ENCODE assay signal across 24 cellular contexts in the genomic region with DNA sequence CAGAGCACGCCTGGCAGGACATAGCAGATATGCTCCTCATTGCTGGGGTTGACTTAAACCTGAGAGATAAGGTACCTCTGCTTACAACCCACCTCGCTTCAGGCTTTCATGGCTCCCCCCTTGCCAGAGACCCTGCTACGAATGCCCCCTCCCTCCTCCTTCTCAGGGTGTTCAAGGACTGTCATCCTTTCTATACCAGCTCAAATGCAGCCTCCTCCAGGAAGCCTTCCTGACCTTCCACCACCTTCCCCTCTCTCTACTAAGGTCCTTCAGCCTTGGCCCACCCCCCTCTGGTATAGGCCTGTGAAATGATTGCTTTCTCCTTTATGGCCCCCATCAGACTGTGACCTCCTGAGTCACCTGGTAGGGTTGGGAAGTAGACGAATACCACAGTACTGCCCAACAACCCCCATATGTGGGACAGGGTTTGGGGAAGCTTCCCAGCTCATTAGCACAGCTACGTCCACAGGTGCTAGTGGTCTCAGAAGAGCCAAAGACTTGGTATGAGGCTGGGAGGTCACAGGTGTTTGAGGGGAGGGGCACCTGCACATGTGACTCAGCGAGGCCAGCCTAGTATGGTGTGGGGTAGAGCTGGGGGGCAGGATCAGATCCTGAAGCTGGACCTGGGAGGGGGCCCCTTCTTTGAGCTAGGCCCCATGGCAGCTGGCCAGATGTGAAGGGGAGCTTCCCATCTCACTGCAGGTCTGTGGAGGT. TPM values are rescaled to one million over a fixed set of nuclear protein-coding genes. Genes with fewer than 3 reads are reported as not detected.
DNase-seq lines count a peak whose midpoint lies in the region; ATAC-seq lines count a peak whose summit lies in the region.
"Had no signal": no experiment of that assay in that cellular context is flagged by ENCODE, and none has a peak within 500 bp of the region (broad histone marks: within the 10 kb centered on the region; RNA-seq: fewer than 3 reads in every experiment).

No MANE protein-coding gene starts in this region.

- DNase-seq in activated CD4-positive, alpha-beta T cell treated with anti-CD3 and anti-CD28 coated beads, Interleukin-2, amount 10 ng/mL, durations not matched to agents 24 days and 14 days: peak; percentile 43
- no peak for DNase-seq in activated CD4-positive, alpha-beta T cell treated with anti-CD3 and anti-CD28 coated beads for 1 hour
- DNase-seq in adipocyte (ENCODE audit: low read depth) (no peak), iPS-NIHi11 (ENCODE audit: low spot score) (peak; percentile 6), anterior cingulate cortex (lab: John Stamatoyannopoulos, UW) (no peak)
- peak in 1 of 2 donors; percentile 42 for DNase-seq in stimulated activated effector memory CD8-positive, alpha-beta T cell treated with anti-CD3 and anti-CD28 coated beads, Interleukin-12 subunit alpha, Interleukin-12 subunit beta, amount 100 ng/mL, for 72 hours (ENCODE audit: low spot score in 2 of 2)
- DNase-seq: ACHN, BE2C, DMS153, DND-41, GM23248, H7, KBM-7, MV-4-11, NCI-H1105, NCI-H1436 treated with DMSO at 0.1 percent for 48 hours, NCI-H187 treated with DMSO at 0.1 percent for 48 hours, NCI-H2171 treated with DMSO at 0.1 percent for 48 hours, NCI-H345, NCI-H510A treated with DMSO at 0.1 percent for 48 hours, Right ventricle myocardium superior had no signal

- intact Hi-C loops in activated CD4-positive, alpha-beta T cell treated with anti-CD3 and anti-CD28 coated beads, Interleukin-2, amount 10 ng/mL, durations not matched to agents 24 days and 14 days (cut with micrococcal nuclease): no loop called here

- no peaks in the 10 kb centered on the region for H3K27me3 ChIP-seq in adipocyte (replicated peaks; ENCODE audit: control insufficient read depth, insufficient read depth, low read length)
- H3K27me3 ChIP-seq: BE2C, SJSA1 had no signal

- no peaks in the 10 kb centered on the region for H3K9me3 ChIP-seq in adipocyte (ENCODE audit: control insufficient read depth, low read length)
- H3K9me3 ChIP-seq: BE2C, SJSA1 had no signal

- no peak for ATAC-seq in stimulated activated effector memory CD8-positive, alpha-beta T cell treated with anti-CD3 and anti-CD28 coated beads, Interleukin-12 subunit alpha, Interleukin-12 subunit beta, amount 100 ng/mL, for 72 hours
- no peak for ATAC-seq in GM19455 (IDR thresholded peaks at IDR 0.05; ENCODE audit: unreplicated experiment)
- ATAC-seq in GM18868 (IDR thresholded peaks at IDR 0.05; ENCODE audit: unreplicated experiment): no peak

- no peaks in the 10 kb centered on the region for H3K9me3 Mint-ChIP-seq in activated CD4-positive, alpha-beta T cell treated with anti-CD3 and anti-CD28 coated beads, Interleukin-2, amount 10 ng/mL, durations not matched to agents 24 days and 14 days
- no peaks in the 10 kb centered on the region for H3K9me3 Mint-ChIP-seq in stimulated activated effector memory CD8-positive, alpha-beta T cell treated with anti-CD3 and anti-CD28 coated beads, Interleukin-12 subunit alpha, Interleukin-12 subunit beta, amount 100 ng/mL, for 72 hours

- H3K36me3 Mint-ChIP-seq in activated CD4-positive, alpha-beta T cell treated with anti-CD3 and anti-CD28 coated beads, Interleukin-2, amount 10 ng/mL, durations not matched to agents 24 days and 14 days (ENCODE audit: low read depth): no peaks in the 10 kb centered on the region
- no peaks in the 10 kb centered on the region for H3K36me3 Mint-ChIP-seq in stimulated activated effector memory CD8-positive, alpha-beta T cell treated with anti-CD3 and anti-CD28 coated beads, Interleukin-12 subunit alpha, Interleukin-12 subunit beta, amount 100 ng/mL, for 72 hours

- H3K4me1 Mint-ChIP-seq in activated CD4-positive, alpha-beta T cell treated with anti-CD3 and anti-CD28 coated beads, Interleukin-2, amount 10 ng/mL, durations not matched to agents 24 days and 14 days: no peaks in the 10 kb centered on the region
- no peaks in the 10 kb centered on the region for H3K4me1 Mint-ChIP-seq in stimulated activated effector memory CD8-positive, alpha-beta T cell treated with anti-CD3 and anti-CD28 coated beads, Interleukin-12 subunit alpha, Interleukin-12 subunit beta, amount 100 ng/mL, for 72 hours

- peak overlapping the region; percentile 68 for H3K9ac ChIP-seq in adipocyte (ENCODE audit: low read length)
- H3K9ac ChIP-seq: GM23248 had no signal

- H3K4me3 Mint-ChIP-seq in activated CD4-positive, alpha-beta T cell treated with anti-CD3 and anti-CD28 coated beads, Interleukin-2, amount 10 ng/mL, durations not matched to agents 24 days and 14 days: no peak overlapping the region
- no peak overlapping the region for H3K4me3 Mint-ChIP-seq in stimulated activated effector memory CD8-positive, alpha-beta T cell treated with anti-CD3 and anti-CD28 coated beads, Interleukin-12 subunit alpha, Interleukin-12 subunit beta, amount 100 ng/mL, for 72 hours

- H3K27me3 Mint-ChIP-seq in activated CD4-positive, alpha-beta T cell treated with anti-CD3 and anti-CD28 coated beads, Interleukin-2, amount 10 ng/mL, durations not matched to agents 24 days and 14 days: no peaks in the 10 kb centered on the region

- peaks cover 24% of the 10 kb centered on the region for H3K4me1 ChIP-seq in adipocyte (ENCODE audit: control insufficient read depth, insufficient read depth, low read length)
- H3K4me1 ChIP-seq: BE2C, SJSA1 had no signal

- no peaks in the 10 kb centered on the region for H3K36me3 ChIP-seq in adipocyte (ENCODE audit: control insufficient read depth, insufficient read depth, low read length, severe bottlenecking)
- H3K36me3 ChIP-seq: BE2C, SJSA1 had no signal

- H3K27ac Mint-ChIP-seq in activated CD4-positive, alpha-beta T cell treated with anti-CD3 and anti-CD28 coated beads, Interleukin-2, amount 10 ng/mL, durations not matched to agents 24 days and 14 days: no peak overlapping the region
- peak overlapping the region; percentile 56 for H3K27ac Mint-ChIP-seq in stimulated activated effector memory CD8-positive, alpha-beta T cell treated with anti-CD3 and anti-CD28 coated beads, Interleukin-12 subunit alpha, Interleukin-12 subunit beta, amount 100 ng/mL, for 72 hours

- H3K4me3 ChIP-seq in adipocyte (ENCODE audit: low read length): no peak overlapping the region
- H3K4me3 ChIP-seq: GM23248, SJSA1 had no signal

RNA-seq across cellular contexts. Expression of a gene that starts 32.0 kb away (rescaled TPM):
- total RNA-seq in activated CD4-positive, alpha-beta T cell treated with anti-CD3 and anti-CD28 coated beads, Interleukin-2, amount 10 ng/mL, durations not matched to agents 24 days and 14 days: 1.4 and 1.8 TPM in 2 replicates

RNA-seq across cellular contexts. Expression of a gene that starts 46.0 kb away (rescaled TPM):
- total RNA-seq in activated CD4-positive, alpha-beta T cell treated with anti-CD3 and anti-CD28 coated beads, Interleukin-2, amount 10 ng/mL, durations not matched to agents 24 days and 14 days: 70.4 and 76.2 TPM in 2 replicates

Comparison
In these comparisons a context has a peak if more than half of its experiments do, and no peak if none do; other contexts are left out.
1. DNase-seq: peak in activated CD4-positive, alpha-beta T cell treated with anti-CD3 and anti-CD28 coated beads, Interleukin-2, amount 10 ng/mL, durations not matched to agents 24 days and 14 days (single experiment) and iPS-NIHi11 (single experiment); none in activated CD4-positive, alpha-beta T cell treated with anti-CD3 and anti-CD28 coated beads for 1 hour (single experiment), adipocyte (single experiment) and anterior cingulate cortex (0 of 58).